In the genomic region with DNA sequence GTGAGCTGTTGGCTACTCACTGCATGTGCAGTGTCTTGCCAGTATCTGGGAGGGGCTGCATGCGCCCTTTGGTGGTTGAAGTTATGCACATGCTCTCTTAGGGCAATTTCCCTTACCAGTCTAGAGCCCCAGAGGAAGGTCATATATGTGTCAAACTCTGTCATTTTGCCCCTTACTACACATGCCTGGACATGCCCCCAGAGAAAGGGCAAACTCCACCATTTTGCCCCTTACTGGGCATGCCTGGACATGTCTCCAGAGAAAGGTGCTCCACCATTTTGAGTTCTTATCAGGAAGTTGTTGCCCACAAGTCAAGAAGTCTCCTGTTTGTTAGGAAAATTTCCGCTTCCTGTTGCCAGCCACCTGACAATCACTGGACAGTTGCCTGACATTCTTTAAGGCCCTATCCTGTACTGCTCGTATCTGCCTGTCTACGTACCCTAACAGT, we compare ENCODE assay signal across 1 cellular context.
TF ChIP-seq lines count a peak whose summit lies in the region.

No MANE protein-coding gene starts in this region.

TF ChIP-seq in HEK293, 187 proteins besides CTCF, POLR2A, EP300 and RAD21 (continued from another document):
- TF ChIP-seq, protein P1, sequence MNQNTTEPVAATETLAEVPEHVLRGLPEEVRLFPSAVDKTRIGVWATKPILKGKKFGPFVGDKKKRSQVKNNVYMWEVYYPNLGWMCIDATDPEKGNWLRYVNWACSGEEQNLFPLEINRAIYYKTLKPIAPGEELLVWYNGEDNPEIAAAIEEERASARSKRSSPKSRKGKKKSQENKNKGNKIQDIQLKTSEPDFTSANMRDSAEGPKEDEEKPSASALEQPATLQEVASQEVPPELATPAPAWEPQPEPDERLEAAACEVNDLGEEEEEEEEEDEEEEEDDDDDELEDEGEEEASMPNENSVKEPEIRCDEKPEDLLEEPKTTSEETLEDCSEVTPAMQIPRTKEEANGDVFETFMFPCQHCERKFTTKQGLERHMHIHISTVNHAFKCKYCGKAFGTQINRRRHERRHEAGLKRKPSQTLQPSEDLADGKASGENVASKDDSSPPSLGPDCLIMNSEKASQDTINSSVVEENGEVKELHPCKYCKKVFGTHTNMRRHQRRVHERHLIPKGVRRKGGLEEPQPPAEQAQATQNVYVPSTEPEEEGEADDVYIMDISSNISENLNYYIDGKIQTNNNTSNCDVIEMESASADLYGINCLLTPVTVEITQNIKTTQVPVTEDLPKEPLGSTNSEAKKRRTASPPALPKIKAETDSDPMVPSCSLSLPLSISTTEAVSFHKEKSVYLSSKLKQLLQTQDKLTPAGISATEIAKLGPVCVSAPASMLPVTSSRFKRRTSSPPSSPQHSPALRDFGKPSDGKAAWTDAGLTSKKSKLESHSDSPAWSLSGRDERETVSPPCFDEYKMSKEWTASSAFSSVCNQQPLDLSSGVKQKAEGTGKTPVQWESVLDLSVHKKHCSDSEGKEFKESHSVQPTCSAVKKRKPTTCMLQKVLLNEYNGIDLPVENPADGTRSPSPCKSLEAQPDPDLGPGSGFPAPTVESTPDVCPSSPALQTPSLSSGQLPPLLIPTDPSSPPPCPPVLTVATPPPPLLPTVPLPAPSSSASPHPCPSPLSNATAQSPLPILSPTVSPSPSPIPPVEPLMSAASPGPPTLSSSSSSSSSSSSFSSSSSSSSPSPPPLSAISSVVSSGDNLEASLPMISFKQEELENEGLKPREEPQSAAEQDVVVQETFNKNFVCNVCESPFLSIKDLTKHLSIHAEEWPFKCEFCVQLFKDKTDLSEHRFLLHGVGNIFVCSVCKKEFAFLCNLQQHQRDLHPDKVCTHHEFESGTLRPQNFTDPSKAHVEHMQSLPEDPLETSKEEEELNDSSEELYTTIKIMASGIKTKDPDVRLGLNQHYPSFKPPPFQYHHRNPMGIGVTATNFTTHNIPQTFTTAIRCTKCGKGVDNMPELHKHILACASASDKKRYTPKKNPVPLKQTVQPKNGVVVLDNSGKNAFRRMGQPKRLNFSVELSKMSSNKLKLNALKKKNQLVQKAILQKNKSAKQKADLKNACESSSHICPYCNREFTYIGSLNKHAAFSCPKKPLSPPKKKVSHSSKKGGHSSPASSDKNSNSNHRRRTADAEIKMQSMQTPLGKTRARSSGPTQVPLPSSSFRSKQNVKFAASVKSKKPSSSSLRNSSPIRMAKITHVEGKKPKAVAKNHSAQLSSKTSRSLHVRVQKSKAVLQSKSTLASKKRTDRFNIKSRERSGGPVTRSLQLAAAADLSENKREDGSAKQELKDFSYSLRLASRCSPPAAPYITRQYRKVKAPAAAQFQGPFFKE (tag by site-specific recombination; IDR thresholded peaks at IDR 0.05; ENCODE audit: borderline replicate concordance): no peak
- TF ChIP-seq ZNF530 (tag by site-specific recombination; IDR thresholded peaks at IDR 0.05; ENCODE audit: low read depth): no peak
- peak; percentile 45 for TF ChIP-seq SETDB1 (IDR thresholded peaks at IDR 0.05; ENCODE audit: insufficient read length, low read length)
- no peak for TF ChIP-seq ZNF791 (tag by site-specific recombination; IDR thresholded peaks at IDR 0.05)
- TF ChIP-seq ZNF664 (tag by site-specific recombination; IDR thresholded peaks at IDR 0.05): no peak
- no peak for TF ChIP-seq ZSCAN16 (tag by site-specific recombination; IDR thresholded peaks at IDR 0.05)
- TF ChIP-seq, protein P2, sequence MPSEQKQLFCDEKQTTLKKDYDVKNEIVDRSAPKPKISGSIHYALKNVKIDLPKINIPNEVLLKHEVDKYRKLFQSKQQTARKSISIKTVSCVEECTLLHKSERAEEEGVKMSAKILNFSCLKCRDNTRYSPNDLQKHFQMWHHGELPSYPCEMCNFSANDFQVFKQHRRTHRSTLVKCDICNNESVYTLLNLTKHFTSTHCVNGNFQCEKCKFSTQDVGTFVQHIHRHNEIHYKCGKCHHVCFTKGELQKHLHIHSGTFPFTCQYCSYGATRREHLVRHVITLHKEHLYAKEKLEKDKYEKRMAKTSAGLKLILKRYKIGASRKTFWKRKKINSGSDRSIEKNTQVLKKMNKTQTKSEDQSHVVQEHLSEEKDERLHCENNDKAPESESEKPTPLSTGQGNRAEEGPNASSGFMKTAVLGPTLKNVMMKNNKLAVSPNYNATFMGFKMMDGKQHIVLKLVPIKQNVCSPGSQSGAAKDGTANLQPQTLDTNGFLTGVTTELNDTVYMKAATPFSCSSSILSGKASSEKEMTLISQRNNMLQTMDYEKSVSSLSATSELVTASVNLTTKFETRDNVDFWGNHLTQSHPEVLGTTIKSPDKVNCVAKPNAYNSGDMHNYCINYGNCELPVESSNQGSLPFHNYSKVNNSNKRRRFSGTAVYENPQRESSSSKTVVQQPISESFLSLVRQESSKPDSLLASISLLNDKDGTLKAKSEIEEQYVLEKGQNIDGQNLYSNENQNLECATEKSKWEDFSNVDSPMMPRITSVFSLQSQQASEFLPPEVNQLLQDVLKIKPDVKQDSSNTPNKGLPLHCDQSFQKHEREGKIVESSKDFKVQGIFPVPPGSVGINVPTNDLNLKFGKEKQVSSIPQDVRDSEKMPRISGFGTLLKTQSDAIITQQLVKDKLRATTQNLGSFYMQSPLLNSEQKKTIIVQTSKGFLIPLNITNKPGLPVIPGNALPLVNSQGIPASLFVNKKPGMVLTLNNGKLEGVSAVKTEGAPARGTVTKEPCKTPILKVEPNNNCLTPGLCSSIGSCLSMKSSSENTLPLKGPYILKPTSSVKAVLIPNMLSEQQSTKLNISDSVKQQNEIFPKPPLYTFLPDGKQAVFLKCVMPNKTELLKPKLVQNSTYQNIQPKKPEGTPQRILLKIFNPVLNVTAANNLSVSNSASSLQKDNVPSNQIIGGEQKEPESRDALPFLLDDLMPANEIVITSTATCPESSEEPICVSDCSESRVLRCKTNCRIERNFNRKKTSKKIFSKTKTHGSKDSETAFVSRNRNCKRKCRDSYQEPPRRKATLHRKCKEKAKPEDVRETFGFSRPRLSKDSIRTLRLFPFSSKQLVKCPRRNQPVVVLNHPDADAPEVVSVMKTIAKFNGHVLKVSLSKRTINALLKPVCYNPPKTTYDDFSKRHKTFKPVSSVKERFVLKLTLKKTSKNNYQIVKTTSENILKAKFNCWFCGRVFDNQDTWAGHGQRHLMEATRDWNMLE (tag by site-specific recombination; conservative IDR thresholded peaks at IDR 0.05; ENCODE audit: low read depth): peak; percentile 45; the same call in 1 of the 2 replicates
- no peak for TF ChIP-seq ZNF707 (tag by site-specific recombination; IDR thresholded peaks at IDR 0.05)
- no peak for TF ChIP-seq ZNF768 (tag by site-specific recombination; IDR thresholded peaks at IDR 0.05)
- TF ChIP-seq ZNF394 (tag by site-specific recombination; IDR thresholded peaks at IDR 0.05; ENCODE audit: borderline replicate concordance): no peak
- TF ChIP-seq, protein P3, sequence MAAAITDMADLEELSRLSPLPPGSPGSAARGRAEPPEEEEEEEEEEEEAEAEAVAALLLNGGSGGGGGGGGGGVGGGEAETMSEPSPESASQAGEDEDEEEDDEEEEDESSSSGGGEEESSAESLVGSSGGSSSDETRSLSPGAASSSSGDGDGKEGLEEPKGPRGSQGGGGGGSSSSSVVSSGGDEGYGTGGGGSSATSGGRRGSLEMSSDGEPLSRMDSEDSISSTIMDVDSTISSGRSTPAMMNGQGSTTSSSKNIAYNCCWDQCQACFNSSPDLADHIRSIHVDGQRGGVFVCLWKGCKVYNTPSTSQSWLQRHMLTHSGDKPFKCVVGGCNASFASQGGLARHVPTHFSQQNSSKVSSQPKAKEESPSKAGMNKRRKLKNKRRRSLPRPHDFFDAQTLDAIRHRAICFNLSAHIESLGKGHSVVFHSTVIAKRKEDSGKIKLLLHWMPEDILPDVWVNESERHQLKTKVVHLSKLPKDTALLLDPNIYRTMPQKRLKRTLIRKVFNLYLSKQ (tag by site-specific recombination; IDR thresholded peaks at IDR 0.05; ENCODE audit: borderline replicate concordance): no peak
- no peak for TF ChIP-seq ZXDB (tag by site-specific recombination; IDR thresholded peaks at IDR 0.05)
- no peak for TF ChIP-seq ZNF473 (tag by site-specific recombination; IDR thresholded peaks at IDR 0.05)
- TF ChIP-seq, protein P4, sequence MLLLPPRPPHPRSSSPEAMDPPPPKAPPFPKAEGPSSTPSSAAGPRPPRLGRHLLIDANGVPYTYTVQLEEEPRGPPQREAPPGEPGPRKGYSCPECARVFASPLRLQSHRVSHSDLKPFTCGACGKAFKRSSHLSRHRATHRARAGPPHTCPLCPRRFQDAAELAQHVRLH (tag by site-specific recombination; IDR thresholded peaks at IDR 0.05): no peak
- no peak for TF ChIP-seq ZNF37A (tag by site-specific recombination; IDR thresholded peaks at IDR 0.05)
- TF ChIP-seq ZNF561 (tag by site-specific recombination; IDR thresholded peaks at IDR 0.05; ENCODE audit: borderline replicate concordance): no peak
- TF ChIP-seq, protein P5, sequence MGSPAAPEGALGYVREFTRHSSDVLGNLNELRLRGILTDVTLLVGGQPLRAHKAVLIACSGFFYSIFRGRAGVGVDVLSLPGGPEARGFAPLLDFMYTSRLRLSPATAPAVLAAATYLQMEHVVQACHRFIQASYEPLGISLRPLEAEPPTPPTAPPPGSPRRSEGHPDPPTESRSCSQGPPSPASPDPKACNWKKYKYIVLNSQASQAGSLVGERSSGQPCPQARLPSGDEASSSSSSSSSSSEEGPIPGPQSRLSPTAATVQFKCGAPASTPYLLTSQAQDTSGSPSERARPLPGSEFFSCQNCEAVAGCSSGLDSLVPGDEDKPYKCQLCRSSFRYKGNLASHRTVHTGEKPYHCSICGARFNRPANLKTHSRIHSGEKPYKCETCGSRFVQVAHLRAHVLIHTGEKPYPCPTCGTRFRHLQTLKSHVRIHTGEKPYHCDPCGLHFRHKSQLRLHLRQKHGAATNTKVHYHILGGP (tag by site-specific recombination; IDR thresholded peaks at IDR 0.05): no peak
- TF ChIP-seq, protein P6, sequence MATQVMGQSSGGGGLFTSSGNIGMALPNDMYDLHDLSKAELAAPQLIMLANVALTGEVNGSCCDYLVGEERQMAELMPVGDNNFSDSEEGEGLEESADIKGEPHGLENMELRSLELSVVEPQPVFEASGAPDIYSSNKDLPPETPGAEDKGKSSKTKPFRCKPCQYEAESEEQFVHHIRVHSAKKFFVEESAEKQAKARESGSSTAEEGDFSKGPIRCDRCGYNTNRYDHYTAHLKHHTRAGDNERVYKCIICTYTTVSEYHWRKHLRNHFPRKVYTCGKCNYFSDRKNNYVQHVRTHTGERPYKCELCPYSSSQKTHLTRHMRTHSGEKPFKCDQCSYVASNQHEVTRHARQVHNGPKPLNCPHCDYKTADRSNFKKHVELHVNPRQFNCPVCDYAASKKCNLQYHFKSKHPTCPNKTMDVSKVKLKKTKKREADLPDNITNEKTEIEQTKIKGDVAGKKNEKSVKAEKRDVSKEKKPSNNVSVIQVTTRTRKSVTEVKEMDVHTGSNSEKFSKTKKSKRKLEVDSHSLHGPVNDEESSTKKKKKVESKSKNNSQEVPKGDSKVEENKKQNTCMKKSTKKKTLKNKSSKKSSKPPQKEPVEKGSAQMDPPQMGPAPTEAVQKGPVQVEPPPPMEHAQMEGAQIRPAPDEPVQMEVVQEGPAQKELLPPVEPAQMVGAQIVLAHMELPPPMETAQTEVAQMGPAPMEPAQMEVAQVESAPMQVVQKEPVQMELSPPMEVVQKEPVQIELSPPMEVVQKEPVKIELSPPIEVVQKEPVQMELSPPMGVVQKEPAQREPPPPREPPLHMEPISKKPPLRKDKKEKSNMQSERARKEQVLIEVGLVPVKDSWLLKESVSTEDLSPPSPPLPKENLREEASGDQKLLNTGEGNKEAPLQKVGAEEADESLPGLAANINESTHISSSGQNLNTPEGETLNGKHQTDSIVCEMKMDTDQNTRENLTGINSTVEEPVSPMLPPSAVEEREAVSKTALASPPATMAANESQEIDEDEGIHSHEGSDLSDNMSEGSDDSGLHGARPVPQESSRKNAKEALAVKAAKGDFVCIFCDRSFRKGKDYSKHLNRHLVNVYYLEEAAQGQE (tag by site-specific recombination; IDR thresholded peaks at IDR 0.05): no peak
- TF ChIP-seq, protein P7, sequence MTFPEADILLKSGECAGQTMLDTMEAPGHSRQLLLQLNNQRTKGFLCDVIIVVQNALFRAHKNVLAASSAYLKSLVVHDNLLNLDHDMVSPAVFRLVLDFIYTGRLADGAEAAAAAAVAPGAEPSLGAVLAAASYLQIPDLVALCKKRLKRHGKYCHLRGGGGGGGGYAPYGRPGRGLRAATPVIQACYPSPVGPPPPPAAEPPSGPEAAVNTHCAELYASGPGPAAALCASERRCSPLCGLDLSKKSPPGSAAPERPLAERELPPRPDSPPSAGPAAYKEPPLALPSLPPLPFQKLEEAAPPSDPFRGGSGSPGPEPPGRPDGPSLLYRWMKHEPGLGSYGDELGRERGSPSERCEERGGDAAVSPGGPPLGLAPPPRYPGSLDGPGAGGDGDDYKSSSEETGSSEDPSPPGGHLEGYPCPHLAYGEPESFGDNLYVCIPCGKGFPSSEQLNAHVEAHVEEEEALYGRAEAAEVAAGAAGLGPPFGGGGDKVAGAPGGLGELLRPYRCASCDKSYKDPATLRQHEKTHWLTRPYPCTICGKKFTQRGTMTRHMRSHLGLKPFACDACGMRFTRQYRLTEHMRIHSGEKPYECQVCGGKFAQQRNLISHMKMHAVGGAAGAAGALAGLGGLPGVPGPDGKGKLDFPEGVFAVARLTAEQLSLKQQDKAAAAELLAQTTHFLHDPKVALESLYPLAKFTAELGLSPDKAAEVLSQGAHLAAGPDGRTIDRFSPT (tag by site-specific recombination; IDR thresholded peaks at IDR 0.05): no peak
- no peak for TF ChIP-seq ZNF404 (tag by site-specific recombination; IDR thresholded peaks at IDR 0.05)
- TF ChIP-seq YY2 (tag by site-specific recombination; IDR thresholded peaks at IDR 0.05): peak; percentile 36; the same call in 1 of the 2 replicates
- TF ChIP-seq EGR2 (tag by site-specific recombination; IDR thresholded peaks at IDR 0.05; ENCODE audit: low read depth): no peak
